Comparison of ENCODE assay signal across 31 cellular contexts in the genomic region with DNA sequence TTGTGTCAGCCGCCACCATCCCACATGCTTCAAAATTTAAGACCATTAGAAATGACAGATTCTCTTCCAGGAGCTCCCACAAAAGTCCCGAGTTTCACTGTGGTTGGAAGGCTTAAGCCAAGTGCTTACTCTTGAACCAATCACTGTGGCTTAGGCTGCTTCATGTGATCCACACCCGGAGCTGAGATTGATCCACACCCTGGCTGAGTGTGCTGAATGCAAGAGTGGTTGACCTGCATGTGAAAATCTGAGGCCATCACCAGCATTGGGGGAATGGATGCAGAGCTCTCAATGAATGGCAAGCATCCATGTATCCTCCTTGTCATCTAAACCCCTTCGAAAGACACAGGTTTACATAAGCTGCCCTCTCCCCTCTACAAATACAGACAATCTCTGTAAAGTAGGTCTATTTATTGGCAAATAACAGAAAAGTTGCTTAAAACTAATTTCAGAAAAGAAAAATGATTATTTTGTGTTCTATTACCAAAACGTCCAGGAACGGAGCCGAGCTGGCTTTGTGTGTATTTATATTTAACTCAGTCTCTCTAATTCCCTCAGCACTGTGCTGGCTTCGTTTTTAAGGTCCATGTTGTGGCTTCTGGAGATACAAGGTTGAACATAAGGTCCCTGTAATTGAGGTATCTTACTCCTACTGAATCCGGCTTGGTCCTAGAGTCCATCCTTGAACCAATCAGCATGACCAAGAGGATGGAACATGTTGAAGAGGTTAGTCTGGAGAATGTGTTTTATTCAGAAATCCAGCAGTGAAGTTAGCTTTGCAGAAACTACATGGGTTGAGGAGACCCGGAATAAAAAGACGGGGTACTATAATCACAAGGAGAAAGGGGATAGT.
"Had no signal": no experiment of that assay in that cellular context is flagged by ENCODE, and none has a peak within 500 bp of the region (broad histone marks: within the 10 kb centered on the region; RNA-seq: fewer than 3 reads in every experiment).

No MANE protein-coding gene starts in this region.

- H3K27ac Mint-ChIP-seq: activated naive CD4-positive, alpha-beta T cell treated with anti-CD3 and anti-CD28 coated beads, Interleukin-2, amount 50 U/mL, for 72 hours; activated T-cell treated with anti-CD3 and anti-CD28 coated beads, Interleukin-2, amount 50 U/mL, for 72 hours; memory B cell; naive thymus-derived CD4-positive, alpha-beta T cell; stimulated activated effector memory CD8-positive, alpha-beta T cell treated with anti-CD3 and anti-CD28 coated beads, Interleukin-12 subunit alpha, Interleukin-12 subunit beta, amount 100 ng/mL, for 72 hours; stimulated activated naive CD8-positive, alpha-beta T cell treated with anti-CD3 and anti-CD28 coated beads, Interleukin-15, Interleukin-2, amounts not matched to agents 100 ng/mL and 50 ng/mL, for 24 hours; type B pancreatic cell had no signal

- H3K27ac ChIP-seq: cardiac muscle cell, colonic mucosa, epithelial cell of prostate, esophagus squamous epithelium, heart right ventricle, pancreas, prostate gland, skin epidermis, uterus, VCaP had no signal

- DNase-seq: activated CD4-positive, alpha-beta T cell treated with anti-CD3 and anti-CD28 coated beads, Interleukin-2, amount 50 U/mL, for 1 hour; activated naive CD4-positive, alpha-beta T cell; activated T-cell treated with anti-CD3 and anti-CD28 coated beads for 4 hours; activated T-cell treated with anti-CD3 and anti-CD28 coated beads, Interleukin-2, amount 50 U/mL, for 72 hours; anterior cingulate cortex; cerebellar nuclear complex; colonic mucosa; effector CD8-positive, alpha-beta T cell; esophagus squamous epithelium; foreskin melanocyte; heart right ventricle; midbrain; naive thymus-derived CD4-positive, alpha-beta T cell; pancreas; retina; stimulated activated CD4-positive, alpha-beta T cell treated with anti-CD3 and anti-CD28 coated beads, Interleukin-4, amount 100 ng/mL, for 24 hours; substantia nigra; uterus had no signal

- H3K27me3 ChIP-seq: body of pancreas, cardiac muscle cell, colonic mucosa, esophagus squamous epithelium, heart right ventricle, pancreas, uterus had no signal

- H3K4me3 ChIP-seq: body of pancreas, cardiac muscle cell, colonic mucosa, esophagus squamous epithelium, heart right ventricle, pancreas, prostate gland, skin epidermis, uterus had no signal

- H3K27me3 Mint-ChIP-seq: memory B cell; naive thymus-derived CD4-positive, alpha-beta T cell; stimulated activated naive CD8-positive, alpha-beta T cell treated with anti-CD3 and anti-CD28 coated beads, Interleukin-15, Interleukin-2, amounts not matched to agents 100 ng/mL and 50 ng/mL, for 24 hours had no signal

- H3K9me3 ChIP-seq: body of pancreas, colonic mucosa, pancreas, prostate gland, uterus had no signal

- H3K36me3 ChIP-seq: cardiac muscle cell, colonic mucosa, esophagus squamous epithelium, heart right ventricle, pancreas, prostate gland, uterus had no signal

- FAIRE-seq: endometrium, pancreas had no signal

- H3K4me1 ChIP-seq: body of pancreas, colonic mucosa, esophagus squamous epithelium, heart right ventricle, pancreas, prostate gland, uterus had no signal

- H3K9me3 Mint-ChIP-seq: type B pancreatic cell had no signal

- H3K4me3 Mint-ChIP-seq: activated T-cell treated with anti-CD3 and anti-CD28 coated beads, Interleukin-2, amount 50 U/mL, for 72 hours; memory B cell; naive thymus-derived CD4-positive, alpha-beta T cell; stimulated activated effector memory CD8-positive, alpha-beta T cell treated with anti-CD3 and anti-CD28 coated beads, Interleukin-12 subunit alpha, Interleukin-12 subunit beta, amount 100 ng/mL, for 72 hours; stimulated activated naive CD8-positive, alpha-beta T cell treated with anti-CD3 and anti-CD28 coated beads, Interleukin-15, Interleukin-2, amounts not matched to agents 100 ng/mL and 50 ng/mL, for 24 hours; type B pancreatic cell had no signal

- H3K4me1 Mint-ChIP-seq: memory B cell; naive thymus-derived CD4-positive, alpha-beta T cell; stimulated activated effector memory CD8-positive, alpha-beta T cell treated with anti-CD3 and anti-CD28 coated beads, Interleukin-12 subunit alpha, Interleukin-12 subunit beta, amount 100 ng/mL, for 72 hours had no signal

- H3K36me3 Mint-ChIP-seq: memory B cell; naive thymus-derived CD4-positive, alpha-beta T cell; stimulated activated effector memory CD8-positive, alpha-beta T cell treated with anti-CD3 and anti-CD28 coated beads, Interleukin-12 subunit alpha, Interleukin-12 subunit beta, amount 100 ng/mL, for 72 hours; type B pancreatic cell had no signal

- ATAC-seq: activated naive CD4-positive, alpha-beta T cell treated with anti-CD3 and anti-CD28 coated beads, Interleukin-2, amount 50 U/mL, for 72 hours; activated T-cell treated with anti-CD3 and anti-CD28 coated beads, Interleukin-2, amount 50 U/mL, for 72 hours; body of pancreas; heart right ventricle; naive thymus-derived CD4-positive, alpha-beta T cell; pancreas; sciatic nerve; stimulated activated effector memory CD8-positive, alpha-beta T cell treated with anti-CD3 and anti-CD28 coated beads, Interleukin-12 subunit alpha, Interleukin-12 subunit beta, amount 100 ng/mL, for 72 hours had no signal
